Comparison of ENCODE assay signal across 27 cellular contexts in the genomic region with DNA sequence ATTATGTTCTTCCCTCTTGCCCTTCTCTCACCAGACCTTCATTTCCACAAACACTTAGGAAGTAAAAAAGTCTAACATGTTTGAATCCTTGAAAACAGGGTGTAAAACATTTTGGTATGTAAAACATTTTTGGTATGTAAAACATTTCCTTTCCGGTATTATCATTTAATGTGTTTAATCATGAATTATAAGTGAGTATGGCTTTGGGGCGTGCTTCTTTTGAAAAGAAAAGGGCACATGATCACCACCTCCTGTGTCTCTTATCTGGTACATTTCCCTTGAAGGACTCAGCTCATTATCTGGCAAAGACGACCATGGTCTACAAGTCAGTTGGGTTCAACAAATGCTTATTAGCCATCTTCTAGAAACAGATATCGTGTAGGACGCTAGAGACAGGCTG.
DNase-seq lines count a peak whose midpoint lies in the region; TF ChIP-seq lines count a peak whose summit lies in the region.
"Had no signal": no experiment of that assay in that cellular context is flagged by ENCODE, and none has a peak within 500 bp of the region (broad histone marks: within the 10 kb centered on the region; RNA-seq: fewer than 3 reads in every experiment).

No MANE protein-coding gene starts in this region.

- H3K4me1 ChIP-seq in fibroblast of lung (ENCODE audit: control insufficient read depth, extremely low read depth, insufficient read depth, low read length), result no peaks in the 10 kb centered on the region
- no peaks in the 10 kb centered on the region for H3K4me1 ChIP-seq in endodermal cell (ENCODE audit: control insufficient read depth, insufficient read depth, low read length)
- H3K4me1 ChIP-seq: gastrocnemius medialis, prostate gland, sigmoid colon, suprapubic skin had no signal

- H3K4me1 Mint-ChIP-seq in endodermal cell, result peaks cover 3% of the 10 kb centered on the region
- no peaks in the 10 kb centered on the region for H3K4me1 Mint-ChIP-seq in activated T-helper 1 cell treated with anti-CD3 and anti-CD28 coated beads, Interleukin-12 subunit alpha, Interleukin-12 subunit beta, Interleukin-2, Interleukin-4 antibody, amounts not matched to agents 30 ng/mL and 10 ng/mL and 1 ng/mL, durations not matched to agents 14 hours and 24 hours and 36 hours (ENCODE audit: low read depth)
- H3K4me1 Mint-ChIP-seq: activated naive CD8-positive, alpha-beta T cell treated with anti-CD3 and anti-CD28 coated beads, Interleukin-2, amount 10 ng/mL, durations not matched to agents 7 days and 5 days had no signal

- no peak overlapping the region for H3K27ac ChIP-seq in fibroblast of lung (ENCODE audit: insufficient read depth, low read length)
- no peak overlapping the region for H3K27ac ChIP-seq in endodermal cell (ENCODE audit: low read depth, low read length)
- H3K27ac ChIP-seq: gastrocnemius medialis, HL-60, prostate gland, sigmoid colon, suprapubic skin had no signal

- H3K27me3 Mint-ChIP-seq in endodermal cell (ENCODE audit: insufficient read depth), result no peaks in the 10 kb centered on the region
- H3K27me3 Mint-ChIP-seq in activated T-helper 1 cell treated with anti-CD3 and anti-CD28 coated beads, Interleukin-12 subunit alpha, Interleukin-12 subunit beta, Interleukin-2, Interleukin-4 antibody, amounts not matched to agents 30 ng/mL and 10 ng/mL and 1 ng/mL, durations not matched to agents 14 hours and 24 hours and 36 hours (ENCODE audit: insufficient read depth), result no peaks in the 10 kb centered on the region
- H3K27me3 Mint-ChIP-seq: activated naive CD8-positive, alpha-beta T cell treated with anti-CD3 and anti-CD28 coated beads, Interleukin-2, amount 10 ng/mL, durations not matched to agents 7 days and 5 days; CD4-positive, alpha-beta T cell had no signal

- TF ChIP-seq CTCF in fibroblast of lung (conservative IDR thresholded peaks at IDR 0.05 in 1 of 2, IDR thresholded peaks at IDR 0.05 in 1 of 2; ENCODE audit: low read depth in 1 of 2, low read length in 2 of 2), result no peak
- no peak for TF ChIP-seq CTCF in endodermal cell (conservative IDR thresholded peaks at IDR 0.05)

- no peak overlapping the region for H2AFZ ChIP-seq in fibroblast of lung (ENCODE audit: low read length)

- 89% methylated on average over 5 of the region's 5 CpGs; no CpG with 5 or more reads in 1 of the 2 experiments for WGBS in endodermal cell (ENCODE audit: insufficient coverage in 1 of 2, insufficient read length in 1 of 2), 2 experiments

- H3K4me3 Mint-ChIP-seq in endodermal cell, result no peak overlapping the region
- no peak overlapping the region for H3K4me3 Mint-ChIP-seq in activated T-helper 1 cell treated with anti-CD3 and anti-CD28 coated beads, Interleukin-12 subunit alpha, Interleukin-12 subunit beta, Interleukin-2, Interleukin-4 antibody, amounts not matched to agents 30 ng/mL and 10 ng/mL and 1 ng/mL, durations not matched to agents 14 hours and 24 hours and 36 hours
- H3K4me3 Mint-ChIP-seq: activated CD8-positive, alpha-beta T cell treated with anti-CD3 and anti-CD28 coated beads, Interleukin-2, amount 10 ng/mL, durations not matched to agents 7 days and 5 days; activated naive CD8-positive, alpha-beta T cell treated with anti-CD3 and anti-CD28 coated beads, Interleukin-2, amount 10 ng/mL, durations not matched to agents 7 days and 5 days; CD4-positive, alpha-beta T cell had no signal

- H3K27ac Mint-ChIP-seq in endodermal cell, result no peak overlapping the region
- no peak overlapping the region for H3K27ac Mint-ChIP-seq in activated T-helper 1 cell treated with anti-CD3 and anti-CD28 coated beads, Interleukin-12 subunit alpha, Interleukin-12 subunit beta, Interleukin-2, Interleukin-4 antibody, amounts not matched to agents 30 ng/mL and 10 ng/mL and 1 ng/mL, durations not matched to agents 14 hours and 24 hours and 36 hours
- H3K27ac Mint-ChIP-seq: activated CD8-positive, alpha-beta T cell treated with anti-CD3 and anti-CD28 coated beads, Interleukin-2, amount 10 ng/mL, durations not matched to agents 7 days and 5 days; activated naive CD8-positive, alpha-beta T cell treated with anti-CD3 and anti-CD28 coated beads, Interleukin-2, amount 10 ng/mL, durations not matched to agents 7 days and 5 days; CD4-positive, alpha-beta T cell had no signal

- no peaks in the 10 kb centered on the region for H3K79me2 ChIP-seq in fibroblast of lung (ENCODE audit: control insufficient read depth, insufficient read depth, low read length)

- intact Hi-C loops in activated T-helper 1 cell treated with anti-CD3 and anti-CD28 coated beads, Interleukin-12 subunit alpha, Interleukin-12 subunit beta, Interleukin-2, Interleukin-4 antibody, amounts not matched to agents 30 ng/mL and 10 ng/mL and 1 ng/mL, durations not matched to agents 14 hours and 24 hours and 36 hours (cut with micrococcal nuclease), result no loop called here

- no peaks in the 10 kb centered on the region for H3K36me3 Mint-ChIP-seq in endodermal cell (ENCODE audit: low read depth)
- no peaks in the 10 kb centered on the region for H3K36me3 Mint-ChIP-seq in activated T-helper 1 cell treated with anti-CD3 and anti-CD28 coated beads, Interleukin-12 subunit alpha, Interleukin-12 subunit beta, Interleukin-2, Interleukin-4 antibody, amounts not matched to agents 30 ng/mL and 10 ng/mL and 1 ng/mL, durations not matched to agents 14 hours and 24 hours and 36 hours (ENCODE audit: low read depth)
- H3K36me3 Mint-ChIP-seq: activated naive CD8-positive, alpha-beta T cell treated with anti-CD3 and anti-CD28 coated beads, Interleukin-2, amount 10 ng/mL, durations not matched to agents 7 days and 5 days had no signal

- H3K4me2 ChIP-seq in fibroblast of lung (ENCODE audit: extremely low read depth, insufficient read depth, low read length), result peak overlapping the region; percentile 25

- H4K20me1 ChIP-seq in fibroblast of lung (ENCODE audit: control insufficient read depth, extremely low read depth, insufficient read depth, low read length), result no peaks in the 10 kb centered on the region

- H3K9me3 Mint-ChIP-seq in endodermal cell, result no peaks in the 10 kb centered on the region
- H3K9me3 Mint-ChIP-seq in activated T-helper 1 cell treated with anti-CD3 and anti-CD28 coated beads, Interleukin-12 subunit alpha, Interleukin-12 subunit beta, Interleukin-2, Interleukin-4 antibody, amounts not matched to agents 30 ng/mL and 10 ng/mL and 1 ng/mL, durations not matched to agents 14 hours and 24 hours and 36 hours, result no peaks in the 10 kb centered on the region
- H3K9me3 Mint-ChIP-seq: activated naive CD8-positive, alpha-beta T cell treated with anti-CD3 and anti-CD28 coated beads, Interleukin-2, amount 10 ng/mL, durations not matched to agents 7 days and 5 days; CD4-positive, alpha-beta T cell had no signal

- H3K36me3 ChIP-seq in fibroblast of lung (ENCODE audit: control insufficient read depth, insufficient read depth, low read length) (no peaks in the 10 kb centered on the region), endodermal cell (ENCODE audit: control insufficient read depth, insufficient read depth, low read length) (no peaks in the 10 kb centered on the region)
- H3K36me3 ChIP-seq: gastrocnemius medialis, prostate gland, sigmoid colon, suprapubic skin had no signal

- H3K9me3 ChIP-seq in fibroblast of lung (ENCODE audit: control insufficient read depth, insufficient read depth, low read depth, low read length) (no peaks in the 10 kb centered on the region), endodermal cell (ENCODE audit: control insufficient read depth, low read length) (no peaks in the 10 kb centered on the region)
- H3K9me3 ChIP-seq: gastrocnemius medialis, prostate gland, sigmoid colon, suprapubic skin had no signal

- peak; percentile 16 for DNase-seq in GM03348 (ENCODE audit: low spot score)
- peak; percentile 44 for DNase-seq in NCI-H226
- DNase-seq in fibroblast of lung (ENCODE audit: low read depth in 2 of 2), result peak in 1 of 2 donors; percentile 32
- DNase-seq in renal cortical epithelial cell (ENCODE audit: low read depth), result peak; percentile 2
- DNase-seq in NCI-H526 treated with DMSO at 0.1 percent for 48 hours (lab: John Stamatoyannopoulos, UW), result no peak
- DNase-seq in NCI-H146 (lab: John Stamatoyannopoulos, UW), result no peak
- DNase-seq in endodermal cell, result no peak
- DNase-seq in activated T-helper 1 cell treated with anti-CD3 and anti-CD28 coated beads, Interleukin-12 subunit alpha, Interleukin-12 subunit beta, Interleukin-2, Interleukin-4 antibody, amounts not matched to agents 30 ng/mL and 10 ng/mL and 1 ng/mL, durations not matched to agents 14 hours and 24 hours and 36 hours (ENCODE audit: low spot score), result no peak
- DNase-seq: activated CD8-positive, alpha-beta T cell treated with anti-CD3 and anti-CD28 coated beads, Interleukin-2, amount 10 ng/mL, durations not matched to agents 7 days and 5 days; activated effector memory CD4-positive, alpha-beta T cell treated with anti-CD3 and anti-CD28 coated beads, Interleukin-2, amount 50 U/mL, for 16 hours; activated naive CD8-positive, alpha-beta T cell treated with anti-CD3 and anti-CD28 coated beads, Interleukin-2, amount 10 ng/mL, durations not matched to agents 7 days and 5 days; activated T-cell treated with anti-CD3 and anti-CD28 coated beads for 4 hours; CD4-positive, alpha-beta T cell; cerebellar nuclear complex; effector CD8-positive, alpha-beta T cell; gastrocnemius medialis; mesenchymal stem cell; NCI-H1092 treated with DMSO at 0.1 percent for 48 hours; NCI-H187 treated with DMSO at 0.1 percent for 48 hours; NCI-H748 treated with DMSO at 0.1 percent for 48 hours; sigmoid colon; stimulated activated CD4-positive, alpha-beta T cell treated with anti-CD3 and anti-CD28 coated beads, Interleukin-15, amount 100 ng/mL, for 24 hours; stimulated activated naive CD4-positive, alpha-beta T cell; T-helper 1 cell had no signal

- H3K9ac ChIP-seq in fibroblast of lung (ENCODE audit: insufficient read depth, low read length) (no peak overlapping the region), endodermal cell (ENCODE audit: extremely low read depth, low read length, poor library complexity, severe bottlenecking) (no peak overlapping the region)

- no peak overlapping the region for H3K4me3 ChIP-seq in fibroblast of lung (replicated peaks in 1 of 4; ENCODE audit: control extremely low read depth in 1 of 4, insufficient read depth in 1 of 4, low read depth in 3 of 4, low read length in 4 of 4)
- no peak overlapping the region for H3K4me3 ChIP-seq in endodermal cell (ENCODE audit: low read length)
- H3K4me3 ChIP-seq: gastrocnemius medialis, prostate gland, sigmoid colon, suprapubic skin had no signal

- H3K27me3 ChIP-seq in fibroblast of lung (ENCODE audit: control insufficient read depth, insufficient read depth, low read length) (no peaks in the 10 kb centered on the region), endodermal cell (ENCODE audit: control insufficient read depth, insufficient read depth, low read length, poor library complexity, severe bottlenecking) (no peaks in the 10 kb centered on the region)
- H3K27me3 ChIP-seq: gastrocnemius medialis, sigmoid colon, suprapubic skin had no signal

Comparison
In these comparisons a context has a peak if more than half of its experiments do, and no peak if none do; other contexts are left out.
1. DNase-seq: peak in GM03348 (single experiment), NCI-H226 (single experiment) and renal cortical epithelial cell (single experiment); none in NCI-H526 treated with DMSO at 0.1 percent for 48 hours (single experiment), NCI-H146 (single experiment), endodermal cell (single experiment) and activated T-helper 1 cell treated with anti-CD3 and anti-CD28 coated beads, Interleukin-12 subunit alpha, Interleukin-12 subunit beta, Interleukin-2, Interleukin-4 antibody, amounts not matched to agents 30 ng/mL and 10 ng/mL and 1 ng/mL, durations not matched to agents 14 hours and 24 hours and 36 hours (single experiment).